15 cellular contexts compared by ENCODE assay signal in genomic region chr3:62238003-62238402, GRCh38.
DNase-seq lines count a peak whose midpoint lies in the region; ATAC-seq lines count a peak whose summit lies in the region.
"Had no signal": no experiment of that assay in that cellular context is flagged by ENCODE, and none has a peak within 500 bp of the region (broad histone marks: within the 10 kb centered on the region; RNA-seq: fewer than 3 reads in every experiment).

No MANE protein-coding gene starts in this region.

- peaks cover 0 to 2% (median under 1%) of the 10 kb centered on the region in 4 donors for H3K4me1 Mint-ChIP-seq in CD4-positive, alpha-beta memory T cell

- H3K27me3 ChIP-seq in CD4-positive, alpha-beta memory T cell (ENCODE audit: insufficient read depth, low read length): no peaks in the 10 kb centered on the region

- ATAC-seq in GM18867 (IDR thresholded peaks at IDR 0.05; ENCODE audit: unreplicated experiment) (peak; percentile 94), GM21717 (IDR thresholded peaks at IDR 0.05; ENCODE audit: unreplicated experiment) (peak; percentile 88), HG03378 (IDR thresholded peaks at IDR 0.05; ENCODE audit: unreplicated experiment) (peak; percentile 91)
- ATAC-seq: lower lobe of right lung, WTC11 had no signal

- H3K4me1 ChIP-seq in CD4-positive, alpha-beta memory T cell (ENCODE audit: insufficient read depth, low read length): no peaks in the 10 kb centered on the region
- H3K4me1 ChIP-seq: Caco-2 had no signal

- no peaks in the 10 kb centered on the region for H3K36me3 ChIP-seq in CD4-positive, alpha-beta memory T cell (ENCODE audit: insufficient read depth, low read length)
- H3K36me3 ChIP-seq: lower lobe of right lung had no signal

- POLR2A ChIA-PET in CD4-positive, alpha-beta memory T cell (lab: Charles Lee; ENCODE audit: partially characterized antibody): no interaction called here

- peak; percentile 21 for DNase-seq in globus pallidus (ENCODE audit: low spot score)
- DNase-seq in CD4-positive, alpha-beta memory T cell: no peak
- no peak for DNase-seq in A172 (ENCODE audit: low spot score)
- DNase-seq in activated CD4-positive, alpha-beta T cell treated with anti-CD3 and anti-CD28 coated beads, Interleukin-2, amount 50 U/mL, for 48 hours: no peak
- no peak for DNase-seq in foreskin melanocyte
- DNase-seq: activated T-cell treated with anti-CD3 and anti-CD28 coated beads, Interleukin-2, amount 50 U/mL, for 24 hours; Caco-2; Kasumi-1; lower lobe of right lung; SHP77; stimulated activated naive CD4-positive, alpha-beta T cell treated with Interleukin-2 at 50 U/mL for 16 hours had no signal

- H3K9me3 Mint-ChIP-seq in CD4-positive, alpha-beta memory T cell: peaks cover 0 to 3% (median 0%) of the 10 kb centered on the region in 8 donors
- H3K9me3 Mint-ChIP-seq: activated T-cell treated with anti-CD3 and anti-CD28 coated beads, Interleukin-2, amount 50 U/mL, for 24 hours; WTC11 had no signal

- intact Hi-C loops in CD4-positive, alpha-beta memory T cell (cut with micrococcal nuclease): no loop called here

- peaks cover 0 to 2% of the 10 kb centered on the region in 2 donors for H3K27me3 Mint-ChIP-seq in CD4-positive, alpha-beta memory T cell

- H3K4me3 Mint-ChIP-seq in CD4-positive, alpha-beta memory T cell: peak overlapping the region in 3 of 8 donors; percentile 43 to 63 (median 63)
- H3K4me3 Mint-ChIP-seq: activated T-cell treated with anti-CD3 and anti-CD28 coated beads, Interleukin-2, amount 50 U/mL, for 24 hours; WTC11 had no signal

- H3K9me3 ChIP-seq in CD4-positive, alpha-beta memory T cell (ENCODE audit: control insufficient read depth in 1 of 2, low read length in 2 of 2): no peaks in the 10 kb centered on the region
- H3K9me3 ChIP-seq: Caco-2, lower lobe of right lung had no signal

- no peaks in the 10 kb centered on the region for H3K36me3 Mint-ChIP-seq in CD4-positive, alpha-beta memory T cell

- H3K27ac ChIP-seq in CD4-positive, alpha-beta memory T cell (ENCODE audit: low read depth, low read length): no peak overlapping the region
- H3K27ac ChIP-seq: lower lobe of right lung had no signal

- CTCF ChIA-PET in CD4-positive, alpha-beta memory T cell (lab: Charles Lee; ENCODE audit: partially characterized antibody): interaction anchor here (1.2 kb wide), 1 partner anchor 13 kb away, joined by 3 read pairs; no protein-coding TSS in a partner anchor

- no peak overlapping the region for H3K4me3 ChIP-seq in CD4-positive, alpha-beta memory T cell (ENCODE audit: low read length in 2 of 2)
- H3K4me3 ChIP-seq: lower lobe of right lung had no signal

- H3K27ac Mint-ChIP-seq in CD4-positive, alpha-beta memory T cell: no peak overlapping the region
- H3K27ac Mint-ChIP-seq: activated T-cell treated with anti-CD3 and anti-CD28 coated beads, Interleukin-2, amount 50 U/mL, for 24 hours; WTC11 had no signal
